In the genomic region with DNA sequence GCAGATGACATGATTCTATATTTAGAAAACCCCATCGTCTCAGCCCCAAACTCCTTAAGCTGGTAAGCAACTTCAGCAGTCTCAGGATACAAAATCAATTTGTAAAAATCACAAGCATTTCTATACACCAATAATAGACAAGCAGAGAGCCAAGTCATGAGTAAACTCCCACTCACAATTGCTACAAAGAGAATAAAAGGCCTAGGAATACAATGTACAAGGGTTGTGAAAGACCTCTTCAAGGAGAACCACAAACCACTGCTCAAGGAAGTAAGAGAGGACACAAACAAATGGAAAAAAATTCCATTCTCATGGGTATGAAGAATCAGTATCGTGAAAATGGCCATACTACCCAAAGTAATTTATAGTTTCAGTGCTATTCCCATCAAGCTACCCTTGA, we compare ENCODE assay signal across 20 cellular contexts. TPM values are rescaled to one million over a fixed set of nuclear protein-coding genes. Genes with fewer than 3 reads are reported as not detected.
"Had no signal": no experiment of that assay in that cellular context is flagged by ENCODE, and none has a peak within 500 bp of the region (broad histone marks: within the 10 kb centered on the region; RNA-seq: fewer than 3 reads in every experiment).

No MANE protein-coding gene starts in this region.

RNA-seq across cellular contexts. Expression of gene MRGPRX1, which starts 13.8 kb away (rescaled TPM):
- total RNA-seq: chondrocyte; colonic mucosa; dermis microvascular lymphatic vessel endothelial cell; endodermal cell; esophagus mucosa; esophagus squamous epithelium; frontal cortex; gastroesophageal sphincter; heart left ventricle; hepatocyte; kidney epithelial cell; left cardiac atrium; left lung; left ventricle myocardium superior; lower leg skin; lower lobe of right lung; lung microvascular endothelial cell; mucosa of gallbladder; naive thymus-derived CD4-positive, alpha-beta T cell had no signal
- polyA plus RNA-seq: heart left ventricle; hepatocyte; immature natural killer cell; naive thymus-derived CD4-positive, alpha-beta T cell had no signal
